Comparison of ENCODE assay signal across 21 cellular contexts in the genomic region with DNA sequence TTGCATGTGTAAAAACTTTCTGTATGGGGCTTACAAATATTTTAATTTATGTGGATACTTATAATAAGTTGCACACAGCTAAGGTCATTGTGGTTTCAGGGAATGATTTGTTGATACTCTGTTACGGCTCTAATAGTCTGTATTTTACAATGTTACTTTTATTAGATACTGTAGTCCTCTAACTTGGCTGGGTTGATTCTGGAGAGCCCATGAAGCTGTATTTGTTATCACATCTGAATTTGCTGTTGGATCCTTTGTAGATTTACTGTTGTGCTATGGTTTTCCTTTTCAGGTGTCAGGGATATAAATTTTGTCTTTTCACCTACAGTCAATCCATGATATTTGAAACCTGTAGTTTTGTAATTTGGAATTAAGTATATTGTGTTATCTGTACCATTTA.
DNase-seq lines count a peak whose midpoint lies in the region; FAIRE-seq and TF ChIP-seq lines count a peak whose summit lies in the region.
"Had no signal": no experiment of that assay in that cellular context is flagged by ENCODE, and none has a peak within 500 bp of the region (broad histone marks: within the 10 kb centered on the region; RNA-seq: fewer than 3 reads in every experiment).

No MANE protein-coding gene starts in this region.

- H3K4me3 Mint-ChIP-seq in progenitor cell of endocrine pancreas (ENCODE audit: low read depth): no peak overlapping the region
- H3K4me3 Mint-ChIP-seq: CD14-positive monocyte; CD4-positive, alpha-beta T cell; CD8-positive, alpha-beta memory T cell had no signal

- H3K4me3 ChIP-seq in HEK293 (ENCODE audit: low read depth, low read length): no peak overlapping the region
- H3K4me3 ChIP-seq: BLaER1 treated with 17β-estradiol and CSF1 and Interleukin-3, amounts not matched to agents 10 nM and 100 nM; HAP-1 had no signal

- H3K27me3 Mint-ChIP-seq in progenitor cell of endocrine pancreas: no peaks in the 10 kb centered on the region
- H3K27me3 Mint-ChIP-seq: CD4-positive, alpha-beta T cell; CD8-positive, alpha-beta memory T cell had no signal

- peaks cover 36% of the 10 kb centered on the region for H3K4me1 ChIP-seq in HEK293 (ENCODE audit: control insufficient read depth, insufficient read depth, low read length)

- peak overlapping the region; percentile 14 for H3K27ac Mint-ChIP-seq in progenitor cell of endocrine pancreas
- H3K27ac Mint-ChIP-seq: CD4-positive, alpha-beta T cell had no signal

- H3K36me3 ChIP-seq in HEK293 (ENCODE audit: control insufficient read depth in 2 of 2, insufficient read depth in 1 of 2, low read length in 2 of 2): no peaks in the 10 kb centered on the region; a peak in 1 of 3 replicates
- H3K36me3 ChIP-seq: BE2C, HAP-1 had no signal

- peaks cover 5% of the 10 kb centered on the region for H3K36me3 Mint-ChIP-seq in progenitor cell of endocrine pancreas (ENCODE audit: insufficient read depth)

- no peaks in the 10 kb centered on the region for H3K9me3 ChIP-seq in HEK293 (ENCODE audit: control insufficient read depth, insufficient read depth, low read depth, low read length)
- H3K9me3 ChIP-seq: BE2C; BLaER1 treated with 17β-estradiol and CSF1 and Interleukin-3, amounts not matched to agents 10 nM and 100 nM; HAP-1 had no signal

- DNase-seq in DMS79 treated with DMSO at 0.1 percent for 48 hours (lab: John Stamatoyannopoulos, UW) (peak; percentile 25), DMS79 (lab: John Stamatoyannopoulos, UW) (no peak), progenitor cell of endocrine pancreas (ENCODE audit: low spot score, unreplicated experiment) (no peak), frontal cortex (ENCODE audit: low spot score in 2 of 2) (no peak), germinal center (ENCODE audit: low spot score) (no peak), NCI-H1930 (lab: John Stamatoyannopoulos, UW) (no peak)
- DNase-seq: AML-193; BE2C; CD4-positive, alpha-beta T cell; CD8-positive, alpha-beta memory T cell; DMS 273 treated with DMSO at 0.1 percent for 48 hours; DND-41; GOT3 had no signal

- H3K4me1 Mint-ChIP-seq in progenitor cell of endocrine pancreas (ENCODE audit: low read depth): peaks cover 45% of the 10 kb centered on the region

- H3K27ac ChIP-seq in HEK293 (ENCODE audit: extremely low read depth, low read depth, low read length) (no peak overlapping the region), VCaP (peak overlapping the region; percentile 98; the same call in 1 of the 2 replicates)
- H3K27ac ChIP-seq: 22Rv1; BLaER1 treated with 17β-estradiol and CSF1 and Interleukin-3, amounts not matched to agents 10 nM and 100 nM had no signal

- CTCF ChIA-PET in HEK293 (lab: Yijun Ruan, JAX): interaction anchor here (0.6 to 0.7 kb wide), 3 partner anchors 8 to 36 kb away, joined by 3 to 5 read pairs (median 3); no protein-coding TSS in a partner anchor

- no peak for TF ChIP-seq CTCF in HEK293 (tag by site-specific recombination; IDR thresholded peaks at IDR 0.05)
- TF ChIP-seq CTCF in VCaP (conservative IDR thresholded peaks at IDR 0.05): no peak
- no peak for TF ChIP-seq CTCF in progenitor cell of endocrine pancreas (IDR thresholded peaks at IDR 0.05; ENCODE audit: unreplicated experiment)

- no peaks in the 10 kb centered on the region for H3K9me3 Mint-ChIP-seq in progenitor cell of endocrine pancreas (ENCODE audit: low read depth)
- H3K9me3 Mint-ChIP-seq: CD14-positive monocyte; CD4-positive, alpha-beta T cell; CD8-positive, alpha-beta memory T cell had no signal

- POLR2A ChIA-PET in HEK293 (lab: Yijun Ruan, JAX): no interaction called here

- no peak for FAIRE-seq in frontal cortex (lab: Jason Lieb, UNC)
- FAIRE-seq: A204.1, H54 had no signal

TF ChIP-seq in HEK293, 187 proteins besides CTCF, POLR2A, EP300 and RAD21:
- TF ChIP-seq ZNF214 (tag by site-specific recombination; IDR thresholded peaks at IDR 0.05; ENCODE audit: borderline replicate concordance) (no peak), ZBTB20 (tag by site-specific recombination; IDR thresholded peaks at IDR 0.05) (peak; percentile 95)
- TF ChIP-seq, protein P1, sequence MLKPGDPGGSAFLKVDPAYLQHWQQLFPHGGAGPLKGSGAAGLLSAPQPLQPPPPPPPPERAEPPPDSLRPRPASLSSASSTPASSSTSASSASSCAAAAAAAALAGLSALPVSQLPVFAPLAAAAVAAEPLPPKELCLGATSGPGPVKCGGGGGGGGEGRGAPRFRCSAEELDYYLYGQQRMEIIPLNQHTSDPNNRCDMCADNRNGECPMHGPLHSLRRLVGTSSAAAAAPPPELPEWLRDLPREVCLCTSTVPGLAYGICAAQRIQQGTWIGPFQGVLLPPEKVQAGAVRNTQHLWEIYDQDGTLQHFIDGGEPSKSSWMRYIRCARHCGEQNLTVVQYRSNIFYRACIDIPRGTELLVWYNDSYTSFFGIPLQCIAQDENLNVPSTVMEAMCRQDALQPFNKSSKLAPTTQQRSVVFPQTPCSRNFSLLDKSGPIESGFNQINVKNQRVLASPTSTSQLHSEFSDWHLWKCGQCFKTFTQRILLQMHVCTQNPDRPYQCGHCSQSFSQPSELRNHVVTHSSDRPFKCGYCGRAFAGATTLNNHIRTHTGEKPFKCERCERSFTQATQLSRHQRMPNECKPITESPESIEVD (tag by site-specific recombination; IDR thresholded peaks at IDR 0.05): peak; percentile 72
